Comparison of ENCODE assay signal across 19 cellular contexts in genomic region chr6:139394027-139394649, GRCh38.
"Had no signal": no experiment of that assay in that cellular context is flagged by ENCODE, and none has a peak within 500 bp of the region (broad histone marks: within the 10 kb centered on the region; RNA-seq: fewer than 3 reads in every experiment).

No MANE protein-coding gene starts in this region.

- H3K36me3 Mint-ChIP-seq: activated naive CD4-positive, alpha-beta T cell treated with anti-CD3 and anti-CD28 coated beads, Interleukin-2, amount 50 U/mL, for 72 hours; immature natural killer cell; T-cell had no signal

- H3K4me1 Mint-ChIP-seq: activated T-helper 17 cell treated with anti-CD3 and anti-CD28 coated beads, Interleukin-2, amount 50 U/mL, for 72 hours; immature natural killer cell; T-cell had no signal

- H3K9me3 Mint-ChIP-seq: activated naive CD4-positive, alpha-beta T cell treated with anti-CD3 and anti-CD28 coated beads, Interleukin-2, amount 50 U/mL, for 72 hours; activated T-helper 17 cell treated with anti-CD3 and anti-CD28 coated beads, Interleukin-2, amount 50 U/mL, for 72 hours; immature natural killer cell; stimulated activated naive CD8-positive, alpha-beta T cell treated with anti-CD3 and anti-CD28 coated beads, Interleukin-15, Interleukin-2, amounts not matched to agents 100 ng/mL and 50 ng/mL, for 24 hours; T-cell had no signal

- H3K4me1 ChIP-seq: left lung, tibial artery had no signal

- ATAC-seq: activated CD8-positive, alpha-beta T cell treated with anti-CD3 and anti-CD28 coated beads, Interleukin-2, amount 10 ng/mL, durations not matched to agents 7 days and 5 days; activated naive CD4-positive, alpha-beta T cell treated with anti-CD3 and anti-CD28 coated beads, Interleukin-2, amount 50 U/mL, for 72 hours; activated T-helper 17 cell treated with anti-CD3 and anti-CD28 coated beads, Interleukin-2, amount 50 U/mL, for 72 hours; left lung; T-cell had no signal

- H3K27me3 ChIP-seq: brain microvascular endothelial cell, left lung, tibial artery had no signal

- DNase-seq: activated CD4-positive, alpha-beta T cell treated with anti-CD3 and anti-CD28 coated beads for 1 hour; activated CD4-positive, alpha-beta T cell treated with anti-CD3 and anti-CD28 coated beads, Interleukin-2, amount 50 U/mL, for 1 hour; activated CD8-positive, alpha-beta T cell treated with anti-CD3 and anti-CD28 coated beads, Interleukin-2, amount 10 ng/mL, durations not matched to agents 7 days and 5 days; aorta; brain microvascular endothelial cell; caudate nucleus; effector memory CD4-positive, alpha-beta T cell; immature natural killer cell; left lung; midbrain; occipital lobe; stimulated activated CD4-positive, alpha-beta T cell treated with anti-CD3 and anti-CD28 coated beads, Interleukin-4, amount 100 ng/mL, for 4 hours; substantia nigra; T-cell; tibial artery had no signal

- H3K27ac ChIP-seq: brain microvascular endothelial cell, left lung, tibial artery had no signal

- H3K36me3 ChIP-seq: brain microvascular endothelial cell, left lung, tibial artery had no signal

- H3K27ac Mint-ChIP-seq: activated CD8-positive, alpha-beta T cell treated with anti-CD3 and anti-CD28 coated beads, Interleukin-2, amount 10 ng/mL, durations not matched to agents 7 days and 5 days; activated T-helper 17 cell treated with anti-CD3 and anti-CD28 coated beads, Interleukin-2, amount 50 U/mL, for 72 hours; immature natural killer cell; stimulated activated naive CD8-positive, alpha-beta T cell treated with anti-CD3 and anti-CD28 coated beads, Interleukin-15, Interleukin-2, amounts not matched to agents 100 ng/mL and 50 ng/mL, for 24 hours; T-cell had no signal

- H3K4me3 Mint-ChIP-seq: activated CD8-positive, alpha-beta T cell treated with anti-CD3 and anti-CD28 coated beads, Interleukin-2, amount 10 ng/mL, durations not matched to agents 7 days and 5 days; activated T-helper 17 cell treated with anti-CD3 and anti-CD28 coated beads, Interleukin-2, amount 50 U/mL, for 72 hours; immature natural killer cell; stimulated activated naive CD8-positive, alpha-beta T cell treated with anti-CD3 and anti-CD28 coated beads, Interleukin-15, Interleukin-2, amounts not matched to agents 100 ng/mL and 50 ng/mL, for 24 hours; T-cell had no signal

- H3K27me3 Mint-ChIP-seq: activated T-helper 17 cell treated with anti-CD3 and anti-CD28 coated beads, Interleukin-2, amount 50 U/mL, for 72 hours; stimulated activated naive CD8-positive, alpha-beta T cell treated with anti-CD3 and anti-CD28 coated beads, Interleukin-15, Interleukin-2, amounts not matched to agents 100 ng/mL and 50 ng/mL, for 24 hours had no signal

- H3K9me3 ChIP-seq: left lung, tibial artery had no signal

- H3K4me3 ChIP-seq: left lung, tibial artery had no signal

- FAIRE-seq: TTC549 had no signal
